Comparison of ENCODE assay signal across 8 cellular contexts in the genomic region with DNA sequence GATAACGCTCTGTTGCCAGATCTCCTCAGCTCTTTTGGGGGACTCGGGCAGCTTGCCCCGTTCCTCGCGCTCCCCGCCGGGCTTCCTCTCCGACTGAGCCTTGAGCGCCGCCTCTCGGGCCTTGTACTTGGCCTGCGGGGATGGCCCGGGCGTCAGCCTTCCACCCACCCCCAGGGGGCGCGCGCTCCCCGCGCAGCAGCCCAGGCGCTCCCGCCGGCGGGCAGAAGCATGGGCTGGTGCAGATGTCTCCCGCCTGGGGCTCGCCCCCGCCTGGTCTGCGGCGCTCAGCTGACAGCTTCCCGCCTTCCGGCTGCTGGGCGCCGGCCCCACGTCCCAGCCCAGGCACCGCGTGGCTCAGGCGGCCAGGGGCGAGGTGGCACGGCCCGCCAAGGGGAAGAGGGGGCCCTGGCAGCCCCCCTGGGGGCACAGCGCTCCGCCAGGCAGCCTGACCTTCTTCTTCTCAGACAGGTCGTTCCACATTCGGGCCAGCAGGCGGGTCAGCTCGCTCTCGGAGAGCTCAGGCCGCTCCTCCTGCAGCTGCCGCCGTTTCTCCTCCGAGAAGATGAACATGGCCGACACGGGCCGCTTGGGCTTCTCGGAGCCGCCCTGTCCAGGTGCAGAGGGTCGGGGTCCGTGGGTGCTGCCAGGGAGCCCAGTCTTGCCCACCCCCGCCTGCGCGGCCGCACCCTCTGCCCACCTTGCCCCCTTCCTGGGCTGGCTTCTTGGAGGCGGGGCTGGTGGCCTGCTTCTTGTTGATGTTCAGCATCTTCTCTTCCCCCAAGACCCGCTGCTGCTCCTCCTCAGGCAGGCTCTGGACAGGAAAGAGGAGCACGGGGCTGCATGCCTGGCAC. TPM values are rescaled to one million over a fixed set of nuclear protein-coding genes. Genes with fewer than 3 reads are reported as not detected.
A peak's percentile ranks its signal among the peaks of the same experiment; 100 is the strongest.
DNase-seq lines count a peak whose midpoint lies in the region; ATAC-seq lines count a peak whose summit lies in the region.

No MANE protein-coding gene starts in this region.

- H3K9me3 Mint-ChIP-seq in activated naive CD8-positive, alpha-beta T cell treated with anti-CD3 and anti-CD28 coated beads, Interleukin-2, amount 50 U/mL, for 24 hours = no peaks in the 10 kb centered on the region

- DNase-seq in CMK (ENCODE audit: low read depth) (peak; percentile 87), KG1 (lab: John Stamatoyannopoulos, UW) (peak; percentile 78), SW480 (ENCODE audit: low spot score) (peak; percentile 85), left cardiac atrium (peak; percentile 90), putamen (ENCODE audit: low spot score) (peak; percentile 88)
- peak; percentile 93 for DNase-seq in activated naive CD8-positive, alpha-beta T cell treated with anti-CD3 and anti-CD28 coated beads, Interleukin-2, amount 50 U/mL, for 24 hours

- H3K4me3 Mint-ChIP-seq in activated naive CD8-positive, alpha-beta T cell treated with anti-CD3 and anti-CD28 coated beads, Interleukin-2, amount 50 U/mL, for 24 hours = peak overlapping the region; percentile 76

- H3K36me3 Mint-ChIP-seq in activated naive CD8-positive, alpha-beta T cell treated with anti-CD3 and anti-CD28 coated beads, Interleukin-2, amount 50 U/mL, for 24 hours (ENCODE audit: low read depth) = peaks cover 61% of the 10 kb centered on the region

- H3K27ac Mint-ChIP-seq in activated naive CD8-positive, alpha-beta T cell treated with anti-CD3 and anti-CD28 coated beads, Interleukin-2, amount 50 U/mL, for 24 hours = peak overlapping the region; percentile 90

- peaks cover 64% of the 10 kb centered on the region for H3K4me1 Mint-ChIP-seq in activated naive CD8-positive, alpha-beta T cell treated with anti-CD3 and anti-CD28 coated beads, Interleukin-2, amount 50 U/mL, for 24 hours

- ATAC-seq in GM21367 (IDR thresholded peaks at IDR 0.05; ENCODE audit: unreplicated experiment) = peak; percentile 53
- peak; percentile 88 for ATAC-seq in activated naive CD8-positive, alpha-beta T cell treated with anti-CD3 and anti-CD28 coated beads, Interleukin-2, amount 50 U/mL, for 24 hours
- peak; percentile 92 to 94 for ATAC-seq in left cardiac atrium
- no peak for ATAC-seq in GM21526 (IDR thresholded peaks at IDR 0.05; ENCODE audit: low FRiP score, unreplicated experiment)

- intact Hi-C loops in left cardiac atrium (cut with DNase I) = loop anchor here in 1 of 2 donors (5.0 kb wide), 1 partner anchor 312 kb away; no protein-coding TSS in a partner anchor

- no peaks in the 10 kb centered on the region for H3K27me3 Mint-ChIP-seq in activated naive CD8-positive, alpha-beta T cell treated with anti-CD3 and anti-CD28 coated beads, Interleukin-2, amount 50 U/mL, for 24 hours

RNA-seq across cellular contexts. Expression of a gene that starts 8.9 kb away (rescaled TPM):
- 10 to 100 TPM; 35.5 to 48.2 TPM for total RNA-seq in left cardiac atrium

RNA-seq across cellular contexts. Expression of a gene that starts 10.9 kb away (rescaled TPM):
- total RNA-seq in left cardiac atrium = 10 to 100 TPM; 39.6 to 50.4 TPM

RNA-seq across cellular contexts. Expression of a gene that starts 23.8 kb away (rescaled TPM):
- 10 to 100 TPM; 22.5 to 23.1 TPM for total RNA-seq in left cardiac atrium

RNA-seq across cellular contexts. Expression of a gene that starts 40.1 kb away (rescaled TPM):
- 1 to 10 TPM; 4.9 to 8.7 TPM for total RNA-seq in left cardiac atrium

RNA-seq across cellular contexts. Expression of a gene that starts 57.4 kb away (rescaled TPM):
- total RNA-seq in left cardiac atrium = under 1 TPM in 1 of 2 donors, not detected in 1; 0.63 TPM
